In the genomic region with DNA sequence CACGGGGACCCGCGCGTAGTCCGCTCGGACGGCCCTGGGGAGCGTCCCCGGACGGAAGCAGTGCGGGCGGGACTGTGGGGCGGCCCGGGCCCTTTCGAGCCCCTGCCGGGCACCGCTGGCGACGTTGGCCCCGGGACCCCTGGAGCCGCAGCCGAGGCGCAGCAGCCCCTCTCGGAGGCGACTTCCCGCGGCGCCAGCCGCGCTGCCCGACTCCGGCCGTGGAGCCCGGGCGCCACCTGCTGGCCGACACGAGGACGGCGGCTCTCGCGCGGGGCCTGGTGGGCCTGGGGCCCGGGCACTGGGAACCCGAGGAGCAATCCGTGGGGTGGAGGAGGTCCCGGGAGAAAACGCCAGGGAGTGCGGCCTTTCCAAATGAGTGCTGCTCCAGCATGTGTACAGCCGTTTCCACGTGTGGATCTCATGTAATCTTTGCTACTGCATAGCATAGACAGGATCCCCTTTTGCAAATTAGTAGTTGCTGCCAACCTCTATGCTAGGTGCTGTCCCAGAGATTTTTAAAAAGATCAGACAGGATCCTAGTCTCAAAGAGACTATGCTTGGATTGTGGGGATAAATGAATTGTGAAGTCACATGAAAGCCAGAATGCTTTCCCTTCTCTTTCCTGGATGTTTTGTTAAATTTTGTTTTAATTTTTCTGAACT, we compare ENCODE assay signal across 8 cellular contexts. TPM values are rescaled to one million over a fixed set of nuclear protein-coding genes. Genes with fewer than 3 reads are reported as not detected.
A peak's percentile ranks its signal among the peaks of the same experiment; 100 is the strongest.
DNase-seq lines count a peak whose midpoint lies in the region; ATAC-seq and FAIRE-seq lines count a peak whose summit lies in the region.

No MANE protein-coding gene starts in this region.

- H3K18ac ChIP-seq in neuronal stem cell (ENCODE audit: low read length), result peak overlapping the region; percentile 97

- FAIRE-seq in HTR-8/SVneo (lab: Jason Lieb, UNC), result peak; percentile 16

- no peak overlapping the region for H2BK15ac ChIP-seq in neuronal stem cell (ENCODE audit: low read length)

- no peaks in the 10 kb centered on the region for H3K27me3 ChIP-seq in neuronal stem cell (ENCODE audit: control insufficient read depth in 3 of 3, insufficient read depth in 3 of 3, low read depth in 1 of 3, low read length in 3 of 3)

- no peaks in the 10 kb centered on the region for H3K36me3 ChIP-seq in neuronal stem cell (replicated peaks in 1 of 2; ENCODE audit: control insufficient read depth in 2 of 2, insufficient read depth in 2 of 2, low read length in 2 of 2)

- DNase-seq in AG08395 (ENCODE audit: low spot score) (peak; percentile 71), HTR-8/SVneo (ENCODE audit: insufficient read length, low spot score) (peak; percentile 76), RPMI8226 (peak; percentile 74), activated gamma-delta T cell (lab: John Stamatoyannopoulos, UW) (peak; percentile 65), germinal center (ENCODE audit: low spot score) (peak; percentile 82), neuronal stem cell (ENCODE audit: low spot score) (peak; percentile 77)

- peak overlapping the region; percentile 48 for H3K4ac ChIP-seq in neuronal stem cell (ENCODE audit: low read length)

- H3K14ac ChIP-seq in neuronal stem cell (ENCODE audit: low read length), result no peak overlapping the region

- peak overlapping the region; percentile 69 for H3K27ac ChIP-seq in neuronal stem cell (replicated peaks; ENCODE audit: low read length)
- peak overlapping the region; percentile 72 for H3K27ac ChIP-seq in temporal lobe (ENCODE audit: low read depth, low read length)

- peak; percentile 23 for ATAC-seq in GM18867 (IDR thresholded peaks at IDR 0.05; ENCODE audit: unreplicated experiment)

- no CpG with 5 or more reads among the region's 50 CpGs for WGBS in neuronal stem cell (ENCODE audit: extremely low coverage in 2 of 2, insufficient read length in 2 of 2, insufficient replicate concordance in 1 of 2), 2 donors

- no peak overlapping the region for H4K91ac ChIP-seq in neuronal stem cell (ENCODE audit: low read depth, low read length, poor library complexity)

- peak overlapping the region; percentile 94 for H2BK120ac ChIP-seq in neuronal stem cell (ENCODE audit: low read depth, low read length)

- H3K4me1 ChIP-seq in neuronal stem cell (ENCODE audit: control insufficient read depth in 2 of 2, insufficient read depth in 1 of 2, low read depth in 1 of 2, low read length in 2 of 2), result peaks cover 3 to 17% of the 10 kb centered on the region in 2 donors

- H4K8ac ChIP-seq in neuronal stem cell (ENCODE audit: low read depth, low read length), result no peak overlapping the region

- H2AFZ ChIP-seq in neuronal stem cell (ENCODE audit: low read length), result peak overlapping the region; percentile 79

- peak overlapping the region; percentile 86 for H3K9ac ChIP-seq in neuronal stem cell (ENCODE audit: low read depth, low read length, poor library complexity)

- no peaks in the 10 kb centered on the region for H3K9me3 ChIP-seq in neuronal stem cell (replicated peaks in 1 of 2; ENCODE audit: control insufficient read depth in 2 of 2, insufficient read depth in 1 of 2, low read depth in 1 of 2, low read length in 2 of 2)

- peak overlapping the region; percentile 97 for H3K4me2 ChIP-seq in neuronal stem cell (ENCODE audit: insufficient read depth, low read length, poor library complexity, severe bottlenecking)

- peak overlapping the region; percentile 58 for H2BK12ac ChIP-seq in neuronal stem cell (ENCODE audit: low read length)

- H2AK5ac ChIP-seq in neuronal stem cell (ENCODE audit: low read depth, low read length), result peak overlapping the region; percentile 92

- H3K23ac ChIP-seq in neuronal stem cell (ENCODE audit: low read depth, low read length, poor library complexity), result peak overlapping the region; percentile 82

- H3K79me1 ChIP-seq in neuronal stem cell (ENCODE audit: low read depth, low read length), result peaks cover 2% of the 10 kb centered on the region

- H3K4me3 ChIP-seq in neuronal stem cell (ENCODE audit: low read length in 2 of 2), result peak overlapping the region; percentile 46 to 84

- H2BK5ac ChIP-seq in neuronal stem cell (ENCODE audit: low read length), result peak overlapping the region; percentile 91

RNA-seq across cellular contexts. Expression of gene ID2, which starts 4.0 kb away (rescaled TPM):
- polyA plus RNA-seq in neuronal stem cell (2013, experiment 1 of 2), result 252 TPM
- 263 TPM for polyA plus RNA-seq in neuronal stem cell (2013, experiment 2 of 2)
- total RNA-seq in temporal lobe, result 91.7 TPM

Comparison
In these comparisons a context has a peak if more than half of its experiments do, and no peak if none do; other contexts are left out.
1. Peak in every context shown above with its lines: DNase-seq, ATAC-seq, H3K4me3 ChIP-seq and H3K27ac ChIP-seq.